9 cellular contexts compared by ENCODE assay signal in genomic region chr1:181894439-181894859, GRCh38.
"Had no signal": no experiment of that assay in that cellular context is flagged by ENCODE, and none has a peak within 500 bp of the region (broad histone marks: within the 10 kb centered on the region; RNA-seq: fewer than 3 reads in every experiment).

No MANE protein-coding gene starts in this region.

- H3K9me3 ChIP-seq: HAP-1 had no signal

- H3K4me1 ChIP-seq: HAP-1 had no signal

- H3K4me2 ChIP-seq: KMS-11 had no signal

- H2AFZ ChIP-seq: GM23248 had no signal

- H3K9ac ChIP-seq: GM23248, KMS-11 had no signal

- FAIRE-seq: HTR-8/SVneo had no signal

- H3K36me3 ChIP-seq: HAP-1 had no signal

- H3K4me3 ChIP-seq: GM23248, HAP-1 had no signal

- H3K27ac ChIP-seq: GM23248, KMS-11 had no signal

- ATAC-seq: HCT116 had no signal

- DNase-seq: GM23248, GOT3, H7, HFFc6, KBM-7 had no signal
